Comparison of ENCODE assay signal across 16 cellular contexts in genomic region chr10:18364987-18365775, GRCh38.
DNase-seq lines count a peak whose midpoint lies in the region; ATAC-seq and TF ChIP-seq lines count a peak whose summit lies in the region.
"Had no signal": no experiment of that assay in that cellular context is flagged by ENCODE, and none has a peak within 500 bp of the region (broad histone marks: within the 10 kb centered on the region; RNA-seq: fewer than 3 reads in every experiment).

No MANE protein-coding gene starts in this region.

- intact Hi-C loops in heart right ventricle (cut with DNase I): no loop called here

- peak overlapping the region; percentile 6; the same call in 1 of the 2 replicates for H3K27ac ChIP-seq in WERI-Rb-1
- peak overlapping the region in 1 of 10 donors; percentile 1 for H3K27ac ChIP-seq in heart right ventricle
- H3K27ac ChIP-seq: hepatocyte, skin epidermis had no signal

- H3K4me3 ChIP-seq in WERI-Rb-1 (ENCODE audit: low read depth, low read length): no peak overlapping the region
- no peak overlapping the region for H3K4me3 ChIP-seq in heart right ventricle
- H3K4me3 ChIP-seq: hepatocyte, skin epidermis had no signal

- H3K4me1 ChIP-seq in heart right ventricle: peaks cover 0 to 16% (median 3%) of the 10 kb centered on the region in 9 donors
- H3K4me1 ChIP-seq: Caco-2 had no signal

- no peaks in the 10 kb centered on the region for H3K27me3 ChIP-seq in WERI-Rb-1 (ENCODE audit: insufficient read depth, low read depth, severe bottlenecking)
- no peaks in the 10 kb centered on the region for H3K27me3 ChIP-seq in heart right ventricle
- H3K27me3 ChIP-seq: hepatocyte had no signal

- no peak for DNase-seq in WERI-Rb-1
- DNase-seq in SK-N-DZ (ENCODE audit: low spot score): no peak
- DNase-seq in cerebellum (ENCODE audit: low spot score): no peak
- no peak for DNase-seq in heart right ventricle
- DNase-seq: activated CD4-positive, alpha-beta T cell treated with anti-CD3 and anti-CD28 coated beads, Interleukin-2, amount 50 U/mL, for 4 hours; activated T-cell treated with anti-CD3 and anti-CD28 coated beads, Interleukin-2, amount 50 U/mL, for 1 hour; Caco-2; mesenchymal stem cell; MM.1S; NCI-H2029 treated with DMSO at 0.1 percent for 48 hours had no signal

- TF ChIP-seq CTCF in WERI-Rb-1 (IDR thresholded peaks at IDR 0.05; ENCODE audit: low read depth, low read length) (no peak), heart right ventricle (IDR thresholded peaks at IDR 0.05) (no peak)

- H3K9me3 ChIP-seq in WERI-Rb-1 (ENCODE audit: severe bottlenecking) (no peaks in the 10 kb centered on the region), heart right ventricle (no peaks in the 10 kb centered on the region)
- H3K9me3 ChIP-seq: Caco-2 had no signal

- 62 to 72% methylated on average over 4 of the region's 4 CpGs for WGBS in heart right ventricle, 2 donors

- ATAC-seq in GM18861 (IDR thresholded peaks at IDR 0.05; ENCODE audit: unreplicated experiment) (peak; percentile 99), GM19467 (IDR thresholded peaks at IDR 0.05; ENCODE audit: unreplicated experiment) (peak; percentile 80), HG03108 (IDR thresholded peaks at IDR 0.05; ENCODE audit: unreplicated experiment) (peak; percentile 98), GM18868 (IDR thresholded peaks at IDR 0.05; ENCODE audit: unreplicated experiment) (no peak), heart right ventricle (no peak)

- H3K36me3 ChIP-seq in WERI-Rb-1 (no peaks in the 10 kb centered on the region), heart right ventricle (no peaks in the 10 kb centered on the region)

Comparison
In these comparisons a context has a peak if more than half of its experiments do, and no peak if none do; other contexts are left out.
1. ATAC-seq: peak in GM18861 (single experiment), GM19467 (single experiment) and HG03108 (single experiment); none in GM18868 (single experiment) and heart right ventricle (0 of 8).